In the genomic region with DNA sequence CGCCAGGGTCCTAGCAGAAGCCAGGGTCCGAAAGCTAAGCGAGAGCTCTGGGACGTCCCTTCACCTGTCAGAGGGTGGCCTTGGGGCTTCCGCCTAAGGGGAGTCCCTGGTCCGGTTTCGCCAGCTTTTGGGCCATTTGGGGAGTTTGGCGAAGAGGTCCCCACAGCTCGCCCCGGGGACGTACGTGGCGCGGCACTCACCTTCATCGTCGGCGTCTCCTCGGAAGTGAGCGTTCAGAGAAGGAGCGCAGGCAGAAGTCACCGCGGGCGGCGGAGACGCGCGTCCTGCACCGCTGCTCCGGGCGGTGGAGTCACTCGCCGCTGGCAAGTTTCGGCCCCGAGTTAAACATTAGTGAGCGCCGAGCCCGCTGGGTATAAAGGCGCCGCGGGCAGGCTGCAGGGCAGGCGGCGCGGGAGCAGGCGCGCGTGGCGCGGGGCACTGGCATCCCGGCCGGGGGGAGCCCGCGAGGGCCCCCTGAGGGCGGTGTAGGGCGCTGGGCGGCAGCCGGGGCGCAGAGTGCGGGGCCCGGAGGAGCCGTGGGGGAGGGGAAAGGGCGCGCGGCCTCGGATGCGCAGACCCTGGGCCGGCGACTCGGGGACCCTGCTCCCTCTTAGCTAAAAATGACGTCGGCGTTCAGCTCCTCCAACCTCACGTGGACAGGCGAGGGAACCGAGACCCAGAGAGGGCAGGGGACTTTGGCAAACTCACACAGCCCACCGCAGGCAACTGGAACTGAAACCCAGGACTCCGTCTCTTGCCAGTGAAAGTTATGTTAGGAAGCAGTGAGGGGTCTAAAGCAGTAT, we compare ENCODE assay signal across 8 cellular contexts. TPM values are rescaled to one million over a fixed set of nuclear protein-coding genes. Genes with fewer than 3 reads are reported as not detected.
DNase-seq lines count a peak whose midpoint lies in the region; ATAC-seq, FAIRE-seq and TF ChIP-seq lines count a peak whose summit lies in the region.

A gene (minus strand): TSS at position 440 of the 803 bp plus-strand sequence. CDS start 234 bp downstream, at position 206.

- H3K27me3 ChIP-seq in bronchial epithelial cell (ENCODE audit: control insufficient read depth, insufficient read depth, low read length) (peaks cover 5% of the 10 kb centered on the region), HepG2 (ENCODE audit: control insufficient read depth in 1 of 2, insufficient read depth in 2 of 2, low read length in 2 of 2) (no peaks in the 10 kb centered on the region; a peak in 1 of 5 replicates)

- H3K4me3 Mint-ChIP-seq in CD14-positive monocyte (peak within 1 kb of the TSS; percentile 76 to 90), T-helper 17 cell (peak within 1 kb of the TSS; percentile 99)

- FAIRE-seq in bronchial epithelial cell (lab: Jason Lieb, UNC) (no peak), HepG2 (lab: Jason Lieb, UNC) (no peak)

- H3K9me3 ChIP-seq in T-helper 17 cell (ENCODE audit: control insufficient read depth, low read length, poor library complexity, severe bottlenecking), result peaks cover 3% of the 10 kb centered on the region
- H3K9me3 ChIP-seq in HepG2 (ENCODE audit: low read length), result peaks cover 11% of the 10 kb centered on the region

- POLR2A ChIA-PET in HepG2 (lab: Yijun Ruan, JAX), result interaction anchor here (0.8 to 4.8 kb wide), 17 partner anchors 9 to 78 kb away, joined by 3 to 41 read pairs (median 4); no protein-coding TSS in a partner anchor

- H3K4me1 ChIP-seq in HepG2 (ENCODE audit: insufficient read depth, low read length), result peaks cover 60% of the 10 kb centered on the region

- CTCF ChIA-PET in HepG2 (lab: Yijun Ruan, JAX; ENCODE audit: low intra/inter-chr PET ratio, low total read pairs), result interaction anchor here (1.8 kb wide), 1 partner anchor 50 kb away, joined by 9 read pairs; no protein-coding TSS in a partner anchor

- H3K9me3 Mint-ChIP-seq in CD14-positive monocyte, result peaks cover 8 to 18% (median 15%) of the 10 kb centered on the region in 7 donors

- H3K27ac Mint-ChIP-seq in CD14-positive monocyte (no peak within 1 kb of the TSS), T-helper 17 cell (peak within 1 kb of the TSS; percentile 94)

- no peaks in the 10 kb centered on the region for H3K36me3 ChIP-seq in bronchial epithelial cell (ENCODE audit: control insufficient read depth, insufficient read depth, low read length)
- peaks cover 0 to 4% of the 10 kb centered on the region in 2 experiments; a peak in 2 of 5 replicates for H3K36me3 ChIP-seq in HepG2 (replicated peaks in 1 of 2; ENCODE audit: control insufficient read depth in 1 of 2, insufficient read depth in 2 of 2, low read length in 2 of 2)

- peak within 1 kb of the TSS; percentile 99 for H3K4me2 ChIP-seq in HepG2 (ENCODE audit: low read depth, low read length)

- TF ChIP-seq RAD21 in HepG2 (CRISPR knock-in tag; IDR thresholded peaks at IDR 0.05), result peak; percentile 82

- H4K20me1 ChIP-seq in HepG2 (ENCODE audit: insufficient read depth, low read length), result no peaks in the 10 kb centered on the region

- peak within 1 kb of the TSS; percentile 75 for H3K9ac ChIP-seq in HepG2 (ENCODE audit: insufficient read depth, low read depth, low read length)

- TF ChIP-seq CTCF in CD14-positive monocyte (IDR thresholded peaks at IDR 0.05) (no peak), bronchial epithelial cell (IDR thresholded peaks at IDR 0.05; ENCODE audit: insufficient read depth, low read length, severe bottlenecking) (no peak), HepG2 (CRISPR knock-in tag; IDR thresholded peaks at IDR 0.05) (peak; percentile 25; the same call in 1 of the 2 replicates)

- peak within 1 kb of the TSS; percentile 64 for H2AFZ ChIP-seq in HepG2 (ENCODE audit: low read length)

- WGBS in HepG2 (ENCODE audit: low lambda C conversion rate), result 1% methylated on average over 39 of the region's 76 CpGs

- H3K79me2 ChIP-seq in HepG2 (ENCODE audit: insufficient read depth, low read length), result peaks cover 15% of the 10 kb centered on the region

- intact Hi-C loops in CD14-positive monocyte (cut with micrococcal nuclease) (no loop called here), HepG2 (cut with micrococcal nuclease; ENCODE audit: unreplicated experiment) (loop anchor here (1.0 kb wide), 4 partner anchors 15 to 49 kb away; no protein-coding TSS in a partner anchor)

- H3K4me3 ChIP-seq in bronchial epithelial cell (ENCODE audit: low read depth, low read length), result peak within 1 kb of the TSS; percentile 41
- H3K4me3 ChIP-seq in HepG2 (replicated peaks in 1 of 3; ENCODE audit: insufficient read depth in 1 of 3, low read depth in 2 of 3, low read length in 3 of 3), result peak within 1 kb of the TSS; percentile 71 to 89 (median 78)

- ATAC-seq in HG03196 (IDR thresholded peaks at IDR 0.05; ENCODE audit: unreplicated experiment), result peak; percentile 96
- ATAC-seq in T-helper 17 cell, result peak; percentile 85
- ATAC-seq in HepG2, result peak; percentile 95

- BruUV-seq in HepG2 (replicated peaks; lab: Mats Ljungman, UMichigan), result no TSS peak

- DNase-seq in CD14-positive monocyte (ENCODE audit: low spot score) (no peak), T-helper 17 cell (peak; percentile 38 to 45 (median 39)), bronchial epithelial cell (ENCODE audit: low read depth) (no peak), HepG2 (ENCODE audit: low spot score) (peak; percentile 65), mesenteric fat pad (ENCODE audit: low spot score) (no peak)
- DNase-seq in stimulated activated CD4-positive, alpha-beta T cell treated with anti-CD3 and anti-CD28 coated beads, TNF-alpha, amount 100 ng/mL, for 4 hours (ENCODE audit: low read depth in 3 of 3), result peak; percentile 20 to 31 (median 22)

- TF ChIP-seq POLR2A in GM19193 (IDR thresholded peaks at IDR 0.05; ENCODE audit: extremely low read depth, insufficient read depth, insufficient read length), result peak; percentile 57
- peak; percentile 79 to 83; a peak in 3 of 4 replicates for TF ChIP-seq POLR2A in HepG2 (IDR thresholded peaks at IDR 0.05; ENCODE audit: insufficient read depth in 1 of 2, low read depth in 2 of 2, low read length in 2 of 2)

- H3K4me1 Mint-ChIP-seq in CD14-positive monocyte (peaks cover 18% of the 10 kb centered on the region), T-helper 17 cell (peaks cover 37% of the 10 kb centered on the region)

- TF ChIP-seq EP300 in HepG2 (IDR thresholded peaks at IDR 0.05; ENCODE audit: low read depth in 2 of 2, low read length in 2 of 2), result peak; percentile 16 to 57; a peak in 2 of 4 replicates
- TF ChIP-seq EP300 in HepG2 (CRISPR knock-in tag; IDR thresholded peaks at IDR 0.05; ENCODE audit: borderline replicate concordance), result no peak

- H3K27me3 Mint-ChIP-seq in CD14-positive monocyte (ENCODE audit: low read depth in 3 of 3) (peaks cover 18 to 33% (median 31%) of the 10 kb centered on the region in 3 donors), T-helper 17 cell (no peaks in the 10 kb centered on the region)

- in situ Hi-C loops in HepG2 (cut with HindIII; ENCODE audit: extremely low pct_ligation_motif_present, low pct_unique_long_range_greater_than_20kb), result no loop called here

- H3K27ac ChIP-seq in HepG2 (ENCODE audit: extremely low read length, insufficient read depth, low read length), result peak within 1 kb of the TSS; percentile 57

- no peaks in the 10 kb centered on the region for H3K36me3 Mint-ChIP-seq in CD14-positive monocyte
- peaks cover 9% of the 10 kb centered on the region for H3K36me3 Mint-ChIP-seq in T-helper 17 cell (ENCODE audit: low read depth)

TF ChIP-seq in HepG2, 621 proteins besides CTCF, POLR2A, EP300 and RAD21 (continues in another document):
- TF ChIP-seq ZNF33A (CRISPR knock-in tag; IDR thresholded peaks at IDR 0.05; ENCODE audit: borderline replicate concordance), result no peak
- TF ChIP-seq REL (CRISPR knock-in tag; conservative IDR thresholded peaks at IDR 0.05), result peak; percentile 25; the same call in 1 of the 2 replicates
- TF ChIP-seq, protein P1, sequence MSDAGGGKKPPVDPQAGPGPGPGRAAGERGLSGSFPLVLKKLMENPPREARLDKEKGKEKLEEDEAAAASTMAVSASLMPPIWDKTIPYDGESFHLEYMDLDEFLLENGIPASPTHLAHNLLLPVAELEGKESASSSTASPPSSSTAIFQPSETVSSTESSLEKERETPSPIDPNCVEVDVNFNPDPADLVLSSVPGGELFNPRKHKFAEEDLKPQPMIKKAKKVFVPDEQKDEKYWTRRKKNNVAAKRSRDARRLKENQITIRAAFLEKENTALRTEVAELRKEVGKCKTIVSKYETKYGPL (CRISPR knock-in tag; IDR thresholded peaks at IDR 0.05), result 0 out of 2 replicates have a peak, but pooled peaks have one; percentile 11
- TF ChIP-seq HNF4G (IDR thresholded peaks at IDR 0.05; ENCODE audit: borderline replicate concordance, low read depth, low read length), result 0 out of 2 replicates have a peak, but pooled peaks have one; percentile 37
- TF ChIP-seq HNF4G (CRISPR knock-in tag; IDR thresholded peaks at IDR 0.05; ENCODE audit: borderline replicate concordance, low read depth), result no peak; the same call in 1 of the 2 replicates
- peak; percentile 67; the same call in 1 of the 2 replicates for TF ChIP-seq ZSCAN29 (CRISPR knock-in tag; conservative IDR thresholded peaks at IDR 0.05)

RNA-seq across cellular contexts. Expression of the gene that starts here (rescaled TPM):
- polyA plus RNA-seq in CD14-positive monocyte (under 1 TPM in 1 of 2 donors, not detected in 1; 0.46 TPM), HepG2 (2011; rRNA removed) (37.7 and 39.4 TPM in 2 replicates)
- total RNA-seq in T-helper 17 cell (10 to 100 TPM; 53.6 to 57.3 TPM), bronchial epithelial cell (1.4 and 2.9 TPM in 2 replicates), HepG2 (2016; rRNA removed; fragmentation: Illumina TruSeq; extraction: Trizol) (57.2 and 109 TPM in 2 replicates), mesenteric fat pad (6.9 TPM)
- total RNA-seq in HepG2 (2016; cell fraction: cytosol; rRNA removed; fragmentation: Illumina TruSeq; extraction: Trizol; ENCODE audit: low read depth), result 9.0 and 9.9 TPM in 2 replicates
- 54.8 and 107 TPM in 2 replicates for total RNA-seq in HepG2 (2016; cell fraction: insoluble cytoplasmic fraction; rRNA removed; fragmentation: Illumina TruSeq; extraction: Trizol)
- 22.6 and 24.7 TPM in 2 replicates for total RNA-seq in HepG2 (2016; cell fraction: membrane; rRNA removed; fragmentation: Illumina TruSeq; extraction: Trizol)
- total RNA-seq in HepG2 (2016; cell fraction: nucleus; rRNA removed; fragmentation: Illumina TruSeq; extraction: Trizol), result 123 and 147 TPM in 2 replicates
- 32.1 and 39.3 TPM in 2 replicates for polyA plus RNA-seq in HepG2 (2011; cell fraction: cytosol; rRNA removed)
- 35.3 and 41.8 TPM in 2 replicates for polyA plus RNA-seq in HepG2 (2011; cell fraction: nucleus; rRNA removed)
- polyA plus RNA-seq in HepG2 (2012), result 85.0 and 97.7 TPM in 2 replicates
- polyA plus RNA-seq in HepG2 (2016; cell fraction: cytosol; fragmentation: Illumina TruSeq; extraction: Trizol; ENCODE audit: low read depth), result 7.7 and 8.0 TPM in 2 replicates
- 38.7 and 39.5 TPM in 2 replicates for polyA plus RNA-seq in HepG2 (2016; cell fraction: insoluble cytoplasmic fraction; fragmentation: Illumina TruSeq; extraction: Trizol; ENCODE audit: low read depth)
- 14.9 and 16.9 TPM in 2 replicates for polyA plus RNA-seq in HepG2 (2016; cell fraction: membrane; fragmentation: Illumina TruSeq; extraction: Trizol; ENCODE audit: low read depth)
- 95.1 and 96.2 TPM in 2 replicates for polyA plus RNA-seq in HepG2 (2016; cell fraction: nucleus; fragmentation: Illumina TruSeq; extraction: Trizol; ENCODE audit: insufficient read depth, low read depth)
- 175 TPM in 1 of 2 replicates, not detected in the other for polyA minus RNA-seq in HepG2 (2011; rRNA and poly(A)+ RNA removed; ENCODE audit: low replicate concordance)
- 57.2 and 81.0 TPM in 2 replicates for polyA minus RNA-seq in HepG2 (2011; cell fraction: cytosol; rRNA and poly(A)+ RNA removed)
- polyA minus RNA-seq in HepG2 (2011; cell fraction: nucleus; rRNA and poly(A)+ RNA removed), result 147 and 149 TPM in 2 replicates

Comparison
In these comparisons a context has a peak if more than half of its experiments do, and no peak if none do; other contexts are left out.
1. RNA of the gene that starts here (polyA plus RNA-seq): 7.7 to 97.7 TPM in HepG2; 0.46 TPM in CD14-positive monocyte; every median in the first group is over 4 times any median in the second.
2. DNase-seq: peak in T-helper 17 cell (3 of 3), HepG2 (single experiment) and stimulated activated CD4-positive, alpha-beta T cell treated with anti-CD3 and anti-CD28 coated beads, TNF-alpha, amount 100 ng/mL, for 4 hours (3 of 3); none in CD14-positive monocyte (single experiment), bronchial epithelial cell (single experiment) and mesenteric fat pad (single experiment).
3. Peak in every context shown above with its lines, with median percentiles within 50 percentile points of each other: ATAC-seq.